ENCODE assay signal across 34 cellular contexts in the genomic region with DNA sequence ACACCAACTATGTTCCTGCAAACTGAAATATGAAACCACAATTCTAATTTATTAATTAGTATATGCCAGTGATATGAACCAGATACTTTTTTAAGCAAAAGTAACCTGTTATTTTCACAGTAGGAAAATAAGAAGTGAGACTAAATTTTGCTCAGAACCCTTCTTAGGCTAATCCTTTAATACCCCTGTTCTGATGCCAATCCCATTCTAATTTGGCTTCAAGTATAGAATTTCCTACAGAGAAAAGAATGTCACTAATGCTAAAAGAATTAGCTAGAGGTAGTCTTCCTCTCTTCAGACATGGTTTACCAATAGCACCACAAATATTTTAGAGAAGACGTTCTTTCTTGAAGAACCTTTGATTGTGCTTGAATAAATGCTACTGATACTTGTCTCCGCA.
"Had no signal": no experiment of that assay in that cellular context is flagged by ENCODE, and none has a peak within 500 bp of the region (broad histone marks: within the 10 kb centered on the region; RNA-seq: fewer than 3 reads in every experiment).

No MANE protein-coding gene starts in this region.

- DNase-seq: Karpas-422, Kasumi-1, MG63, MM.1S, MV-4-11, NCI-H1048, NCI-H1092, NCI-H1092 treated with DMSO at 0.1 percent for 48 hours, NCI-H1105, NCI-H1105 treated with DMSO at 0.1 percent for 48 hours, NCI-H1417, NCI-H1417 treated with DMSO at 0.1 percent for 48 hours, NCI-H1436, NCI-H1436 treated with DMSO at 0.1 percent for 48 hours, NCI-H146, NCI-H1694, NCI-H1694 treated with DMSO at 0.1 percent for 48 hours, NCI-H187, NCI-H187 treated with DMSO at 0.1 percent for 48 hours, NCI-H1930, NCI-H2029, NCI-H2029 treated with DMSO at 0.1 percent for 48 hours, NCI-H2081, NCI-H2081 treated with DMSO at 0.1 percent for 48 hours, NCI-H2107, NCI-H2171, NCI-H2171 treated with DMSO at 0.1 percent for 48 hours, NCI-H2227 treated with DMSO at 0.1 percent for 48 hours, NCI-H226, NCI-H345, NCI-H446, NCI-H446 treated with DMSO at 0.1 percent for 48 hours, NCI-H510A, NCI-H510A treated with DMSO at 0.1 percent for 48 hours had no signal

- H3K27me3 ChIP-seq: MG63 had no signal

- H3K36me3 ChIP-seq: MG63 had no signal

- H3K9me3 ChIP-seq: MG63 had no signal

- H3K4me3 ChIP-seq: MG63 had no signal
